21 cellular contexts compared by ENCODE assay signal in genomic region chr1:237341391-237341790, GRCh38.
"Had no signal": no experiment of that assay in that cellular context is flagged by ENCODE, and none has a peak within 500 bp of the region (broad histone marks: within the 10 kb centered on the region; RNA-seq: fewer than 3 reads in every experiment).

No MANE protein-coding gene starts in this region.

- H3K4me1 Mint-ChIP-seq: activated B cell treated with CpG ODN at 0.5 μM for 24 hours; activated T-helper 17 cell treated with anti-CD3 and anti-CD28 coated beads, Interleukin-2, amount 50 U/mL, for 72 hours; nephron had no signal

- H3K9me3 Mint-ChIP-seq: activated CD8-positive, alpha-beta T cell treated with anti-CD3 and anti-CD28 coated beads for 36 hours; activated T-cell treated with anti-CD3 and anti-CD28 coated beads, Interleukin-2, amount 50 U/mL, for 4 hours; activated T-helper 17 cell treated with anti-CD3 and anti-CD28 coated beads, Interleukin-2, amount 50 U/mL, for 72 hours had no signal

- ATAC-seq: activated CD8-positive, alpha-beta T cell treated with anti-CD3 and anti-CD28 coated beads for 36 hours; activated T-cell treated with anti-CD3 and anti-CD28 coated beads, Interleukin-2, amount 50 U/mL, for 4 hours; activated T-helper 17 cell treated with anti-CD3 and anti-CD28 coated beads, Interleukin-2, amount 50 U/mL, for 72 hours; foreskin keratinocyte; left lung; lower lobe of right lung; mucosa of descending colon; right lobe of liver had no signal

- H3K27ac Mint-ChIP-seq: activated B cell treated with CpG ODN at 0.5 μM for 24 hours; activated CD8-positive, alpha-beta T cell treated with anti-CD3 and anti-CD28 coated beads for 36 hours; activated T-helper 17 cell treated with anti-CD3 and anti-CD28 coated beads, Interleukin-2, amount 50 U/mL, for 72 hours; nephron had no signal

- H3K4me3 Mint-ChIP-seq: activated B cell treated with CpG ODN at 0.5 μM for 24 hours; activated CD8-positive, alpha-beta T cell treated with anti-CD3 and anti-CD28 coated beads for 36 hours; activated T-cell treated with anti-CD3 and anti-CD28 coated beads, Interleukin-2, amount 50 U/mL, for 4 hours; activated T-helper 17 cell treated with anti-CD3 and anti-CD28 coated beads, Interleukin-2, amount 50 U/mL, for 72 hours; nephron had no signal

- H3K4me3 ChIP-seq: esophagus muscularis mucosa, left lung, lower lobe of right lung, mucosa of descending colon, right lobe of liver, tibial nerve had no signal

- H3K27me3 Mint-ChIP-seq: activated B cell treated with CpG ODN at 0.5 μM for 24 hours; activated CD8-positive, alpha-beta T cell treated with anti-CD3 and anti-CD28 coated beads for 36 hours had no signal

- DNase-seq: activated B cell treated with CpG ODN at 0.5 μM for 24 hours; activated CD4-positive, alpha-beta T cell treated with anti-CD3 and anti-CD28 coated beads, Interleukin-2, amount 50 U/mL, for 1 hour; activated CD8-positive, alpha-beta T cell treated with anti-CD3 and anti-CD28 coated beads for 36 hours; activated gamma-delta T cell treated with Interleukin-2 at 50 U/mL for 16 hours; activated naive CD4-positive, alpha-beta T cell treated with anti-CD3 and anti-CD28 coated beads, Interleukin-2, amount 50 U/mL, for 16 hours; activated T-cell treated with anti-CD3 and anti-CD28 coated beads, Interleukin-2, amount 50 U/mL, for 4 hours; amniotic stem cell; brain microvascular endothelial cell; caudate nucleus; foreskin keratinocyte; left lung; lower lobe of right lung; mucosa of descending colon; right lobe of liver; stimulated activated CD4-positive, alpha-beta T cell treated with anti-CD3 and anti-CD28 coated beads, Interleukin-2, amount 100 ng/mL, for 48 hours; stimulated activated naive CD4-positive, alpha-beta T cell treated with Interleukin-2 at 50 U/mL for 16 hours had no signal

- H3K27ac ChIP-seq: brain microvascular endothelial cell, esophagus muscularis mucosa, foreskin keratinocyte, left lung, lower lobe of right lung, neutrophil, right lobe of liver, tibial nerve had no signal

- H3K9me3 ChIP-seq: esophagus muscularis mucosa, left lung, lower lobe of right lung, mucosa of descending colon, neutrophil, right lobe of liver, tibial nerve had no signal

- H3K36me3 ChIP-seq: brain microvascular endothelial cell, esophagus muscularis mucosa, left lung, lower lobe of right lung, neutrophil, right lobe of liver, tibial nerve had no signal

- H3K4me1 ChIP-seq: foreskin keratinocyte, left lung, lower lobe of right lung, right lobe of liver, tibial nerve had no signal

- H3K27me3 ChIP-seq: brain microvascular endothelial cell, esophagus muscularis mucosa, foreskin keratinocyte, left lung, neutrophil, right lobe of liver, tibial nerve had no signal
